20 cellular contexts compared by ENCODE assay signal in the genomic region with DNA sequence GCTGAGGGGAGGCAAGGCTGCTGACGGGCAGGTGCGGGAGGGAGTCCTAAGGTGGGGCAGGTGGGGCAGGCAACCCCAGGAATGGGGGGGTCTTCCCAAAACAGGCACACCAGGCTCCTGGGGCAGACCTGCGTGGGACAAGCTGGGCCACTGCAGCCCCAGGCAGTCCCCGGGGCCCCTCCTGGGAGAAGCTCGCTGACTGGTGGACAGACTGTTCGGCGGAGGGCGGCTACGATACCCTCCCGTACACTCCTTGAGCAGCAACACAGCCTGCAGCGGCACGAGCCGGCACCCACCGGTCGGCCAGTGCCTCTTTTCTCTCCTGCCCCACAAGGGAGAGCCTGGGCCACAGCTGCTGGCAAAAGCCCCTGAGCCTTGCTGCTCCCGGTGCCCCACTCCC.
DNase-seq lines count a peak whose midpoint lies in the region; ATAC-seq, FAIRE-seq and TF ChIP-seq lines count a peak whose summit lies in the region.
"Had no signal": no experiment of that assay in that cellular context is flagged by ENCODE, and none has a peak within 500 bp of the region (broad histone marks: within the 10 kb centered on the region; RNA-seq: fewer than 3 reads in every experiment).

No MANE protein-coding gene starts in this region.

- no peak for TF ChIP-seq CTCF in left ventricle myocardium inferior (IDR thresholded peaks at IDR 0.05; ENCODE audit: borderline replicate concordance)
- TF ChIP-seq CTCF in ascending aorta (IDR thresholded peaks at IDR 0.05), result no peak
- no peak for TF ChIP-seq CTCF in nephron progenitor cell (IDR thresholded peaks at IDR 0.05)

- H3K4me1 ChIP-seq in left ventricle myocardium inferior, result peaks cover 48% of the 10 kb centered on the region
- H3K4me1 ChIP-seq in ascending aorta, result no peaks in the 10 kb centered on the region
- H3K4me1 ChIP-seq: HAP-1 had no signal

- FAIRE-seq in frontal cortex (lab: Jason Lieb, UNC), result no peak
- FAIRE-seq: A204.1, GM12892, GM18507, HepG2 had no signal

- no peak for ATAC-seq in stimulated activated memory B cell treated with anti-CD40 and anti-IgM and Interleukin-4, amounts not matched to agents 10 μg/mL and 1 μg/mL and 100 μg/mL, for 72 hours
- ATAC-seq in activated T-cell treated with anti-CD3 and anti-CD28 coated beads, Interleukin-2, amount 50 U/mL, for 72 hours (replicated peaks in 1 of 2), result no peak
- ATAC-seq: HepG2 had no signal

- H3K36me3 ChIP-seq in left ventricle myocardium inferior (peaks cover 98% of the 10 kb centered on the region), ascending aorta (peaks cover 79 to 91% of the 10 kb centered on the region in 2 donors)

- intact Hi-C loops in left ventricle myocardium inferior (cut with micrococcal nuclease) (no loop called here), cardiac septum (cut with DNase I) (no loop called here), ascending aorta (cut with DNase I) (no loop called here)

- no peak overlapping the region for H3K4me3 ChIP-seq in left ventricle myocardium inferior
- no peak overlapping the region for H3K4me3 ChIP-seq in ascending aorta
- H3K4me3 ChIP-seq: GM23248, HAP-1 had no signal

- no peak overlapping the region for H3K4me3 Mint-ChIP-seq in nephron progenitor cell
- H3K4me3 Mint-ChIP-seq in stimulated activated memory B cell treated with anti-CD40 and anti-IgM and Interleukin-4, amounts not matched to agents 10 μg/mL and 1 μg/mL and 100 μg/mL, for 72 hours, result no peak overlapping the region
- H3K4me3 Mint-ChIP-seq in activated T-cell treated with anti-CD3 and anti-CD28 coated beads, Interleukin-2, amount 50 U/mL, for 72 hours, result no peak overlapping the region
- H3K4me3 Mint-ChIP-seq: CD14-positive monocyte; CD4-positive, alpha-beta memory T cell had no signal

- no peak for DNase-seq in left ventricle myocardium inferior
- DNase-seq in cardiac septum (ENCODE audit: low spot score), result no peak
- DNase-seq in ascending aorta (ENCODE audit: low spot score in 2 of 2), result no peak
- DNase-seq in nephron progenitor cell, result no peak
- no peak for DNase-seq in activated T-cell treated with anti-CD3 and anti-CD28 coated beads, Interleukin-2, amount 50 U/mL, for 72 hours
- no peak for DNase-seq in Kasumi-1 (lab: John Stamatoyannopoulos, UW)
- DNase-seq in frontal cortex (ENCODE audit: low spot score in 2 of 2), result no peak
- DNase-seq: ACHN; CD4-positive, alpha-beta memory T cell; DMS153; DMS79; GDM1; GM23248 had no signal

- H3K9me3 ChIP-seq in left ventricle myocardium inferior (replicated peaks), result no peaks in the 10 kb centered on the region
- no peaks in the 10 kb centered on the region for H3K9me3 ChIP-seq in ascending aorta
- H3K9me3 ChIP-seq: HAP-1 had no signal

- H3K27me3 ChIP-seq in left ventricle myocardium inferior (ENCODE audit: low read depth) (no peaks in the 10 kb centered on the region), ascending aorta (no peaks in the 10 kb centered on the region)

- no peaks in the 10 kb centered on the region for H3K9me3 Mint-ChIP-seq in nephron progenitor cell
- no peaks in the 10 kb centered on the region for H3K9me3 Mint-ChIP-seq in stimulated activated memory B cell treated with anti-CD40 and anti-IgM and Interleukin-4, amounts not matched to agents 10 μg/mL and 1 μg/mL and 100 μg/mL, for 72 hours
- no peaks in the 10 kb centered on the region for H3K9me3 Mint-ChIP-seq in activated T-cell treated with anti-CD3 and anti-CD28 coated beads, Interleukin-2, amount 50 U/mL, for 72 hours
- H3K9me3 Mint-ChIP-seq: CD14-positive monocyte had no signal

- H3K27me3 Mint-ChIP-seq in nephron progenitor cell (ENCODE audit: low read depth, poor library complexity), result no peaks in the 10 kb centered on the region
- H3K27me3 Mint-ChIP-seq in stimulated activated memory B cell treated with anti-CD40 and anti-IgM and Interleukin-4, amounts not matched to agents 10 μg/mL and 1 μg/mL and 100 μg/mL, for 72 hours, result no peaks in the 10 kb centered on the region
- H3K27me3 Mint-ChIP-seq in activated T-cell treated with anti-CD3 and anti-CD28 coated beads, Interleukin-2, amount 50 U/mL, for 72 hours (ENCODE audit: low read depth), result no peaks in the 10 kb centered on the region
- H3K27me3 Mint-ChIP-seq: CD4-positive, alpha-beta memory T cell had no signal

- H3K36me3 Mint-ChIP-seq in nephron progenitor cell (ENCODE audit: low read depth), result peaks cover 19% of the 10 kb centered on the region
- peaks cover 36% of the 10 kb centered on the region for H3K36me3 Mint-ChIP-seq in stimulated activated memory B cell treated with anti-CD40 and anti-IgM and Interleukin-4, amounts not matched to agents 10 μg/mL and 1 μg/mL and 100 μg/mL, for 72 hours
- H3K36me3 Mint-ChIP-seq in activated T-cell treated with anti-CD3 and anti-CD28 coated beads, Interleukin-2, amount 50 U/mL, for 72 hours (ENCODE audit: insufficient read depth in 2 of 2), result peaks cover 0 to 2% of the 10 kb centered on the region in 2 donors

- H3K4me1 Mint-ChIP-seq in nephron progenitor cell, result peaks cover 4% of the 10 kb centered on the region
- peaks cover 26% of the 10 kb centered on the region for H3K4me1 Mint-ChIP-seq in stimulated activated memory B cell treated with anti-CD40 and anti-IgM and Interleukin-4, amounts not matched to agents 10 μg/mL and 1 μg/mL and 100 μg/mL, for 72 hours
- no peaks in the 10 kb centered on the region for H3K4me1 Mint-ChIP-seq in activated T-cell treated with anti-CD3 and anti-CD28 coated beads, Interleukin-2, amount 50 U/mL, for 72 hours (ENCODE audit: low read depth)
- H3K4me1 Mint-ChIP-seq: CD4-positive, alpha-beta memory T cell had no signal

- H3K27ac ChIP-seq in left ventricle myocardium inferior (replicated peaks), result peak overlapping the region; percentile 66
- H3K27ac ChIP-seq in ascending aorta, result peak overlapping the region; percentile 15 to 35
- H3K27ac ChIP-seq: GM23248 had no signal

- peak overlapping the region; percentile 89 for H3K27ac Mint-ChIP-seq in nephron progenitor cell
- peak overlapping the region; percentile 32 for H3K27ac Mint-ChIP-seq in stimulated activated memory B cell treated with anti-CD40 and anti-IgM and Interleukin-4, amounts not matched to agents 10 μg/mL and 1 μg/mL and 100 μg/mL, for 72 hours
- no peak overlapping the region for H3K27ac Mint-ChIP-seq in activated T-cell treated with anti-CD3 and anti-CD28 coated beads, Interleukin-2, amount 50 U/mL, for 72 hours
- H3K27ac Mint-ChIP-seq: CD14-positive monocyte had no signal
